8 cellular contexts compared by ENCODE assay signal in the genomic region with DNA sequence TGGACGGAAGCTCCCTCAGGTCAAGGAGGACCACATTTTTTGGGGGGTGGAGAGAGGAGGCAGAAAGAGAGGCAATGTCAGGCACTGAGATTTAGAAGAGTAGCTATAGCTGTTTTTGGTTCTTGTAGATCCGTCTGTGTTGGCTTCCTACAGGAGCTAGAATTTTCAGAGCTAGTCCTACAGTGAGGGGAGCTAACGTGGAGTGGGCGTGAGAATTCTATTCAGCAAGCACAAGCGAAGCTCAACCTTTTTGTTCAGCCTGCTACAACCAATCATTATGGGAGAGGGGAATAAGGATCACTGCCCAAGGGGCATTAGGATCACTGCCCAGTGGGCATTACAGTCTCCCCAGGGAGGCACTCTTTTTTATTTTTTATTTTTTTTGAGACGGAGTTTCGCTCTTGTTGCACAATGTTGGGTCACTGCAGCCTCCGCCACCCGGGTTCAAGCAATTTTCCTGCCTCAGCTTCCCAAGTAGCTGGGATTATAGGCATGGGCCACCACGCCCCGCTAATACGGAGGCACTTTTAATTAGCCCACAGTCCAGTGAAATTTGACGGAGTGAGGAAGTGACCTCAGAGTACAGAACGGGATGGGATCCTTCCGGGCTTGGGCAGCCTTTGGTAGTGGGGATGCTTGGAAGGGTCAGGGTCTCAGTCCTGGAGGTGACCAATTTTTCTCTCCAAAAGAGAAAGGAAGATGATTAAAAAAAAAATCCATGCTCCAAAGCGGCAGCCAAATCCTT. TPM values are rescaled to one million over a fixed set of nuclear protein-coding genes. Genes with fewer than 3 reads are reported as not detected.
A peak's percentile ranks its signal among the peaks of the same experiment; 100 is the strongest.
DNase-seq lines count a peak whose midpoint lies in the region; ATAC-seq, FAIRE-seq and TF ChIP-seq lines count a peak whose summit lies in the region.

No MANE protein-coding gene starts in this region.

- no peak for TF ChIP-seq CTCF in cardiac muscle cell (IDR thresholded peaks at IDR 0.05; ENCODE audit: low read depth, low read length)
- no peak for TF ChIP-seq CTCF in WI38 (IDR thresholded peaks at IDR 0.05; ENCODE audit: low read depth, low read length)
- TF ChIP-seq CTCF in prostate gland (IDR thresholded peaks at IDR 0.05) = no peak

- no peak for FAIRE-seq in frontal cortex (lab: Jason Lieb, UNC)

- no peak for ATAC-seq in GM21717 (IDR thresholded peaks at IDR 0.05; ENCODE audit: unreplicated experiment)

- H3K4me1 ChIP-seq in cardiac muscle cell (ENCODE audit: low read depth) (peaks cover 20% of the 10 kb centered on the region), prostate gland (replicated peaks) (peaks cover 4% of the 10 kb centered on the region)

- H3K4me3 ChIP-seq in cardiac muscle cell = peak overlapping the region; percentile 89
- H3K4me3 ChIP-seq in WI38 (ENCODE audit: low read depth, low read length) = peak overlapping the region; percentile 94
- H3K4me3 ChIP-seq in prostate gland = peak overlapping the region; percentile 100

- H3K36me3 ChIP-seq in cardiac muscle cell (no peaks in the 10 kb centered on the region), prostate gland (no peaks in the 10 kb centered on the region)

- WGBS in prostate gland = 17% methylated on average over 16 of the region's 16 CpGs

- TF ChIP-seq POLR2A in prostate gland (IDR thresholded peaks at IDR 0.05) = no peak

- intact Hi-C loops in cardiac septum (cut with DNase I) (loop anchor here (5.0 kb wide), 2 partner anchors 49 to 199 kb away; no protein-coding TSS in a partner anchor), prostate gland (cut with DNase I) (loop anchor here (5.0 kb wide), 4 partner anchors 44 to 199 kb away; no protein-coding TSS in a partner anchor)

- no peak for DNase-seq in cardiac muscle cell (ENCODE audit: low read depth in 1 of 2, low spot score in 1 of 2)
- DNase-seq in cardiac septum (ENCODE audit: low spot score) = no peak
- DNase-seq in frontal cortex (ENCODE audit: low spot score in 2 of 2) = peak; percentile 23 to 29
- DNase-seq in prostate gland (ENCODE audit: low spot score) = no peak
- no peak for DNase-seq in NK-92 treated with Interleukin-12 subunit alpha and Interleukin-12 subunit beta, amount 100 ng/mL, for 24 hours (lab: John Stamatoyannopoulos, UW)
- no peak for DNase-seq in central memory CD4-positive, alpha-beta T cell

- H3K27me3 ChIP-seq in cardiac muscle cell (no peaks in the 10 kb centered on the region), prostate gland (replicated peaks; ENCODE audit: insufficient read depth) (no peaks in the 10 kb centered on the region)

- H3K9me3 ChIP-seq in cardiac muscle cell (ENCODE audit: low read depth) = no peaks in the 10 kb centered on the region
- no peaks in the 10 kb centered on the region for H3K9me3 ChIP-seq in prostate gland

- H3K27ac ChIP-seq in cardiac muscle cell (peak overlapping the region; percentile 89), prostate gland (peak overlapping the region; percentile 95 to 98)

RNA-seq across cellular contexts. Expression of a gene that starts 1.1 kb away (rescaled TPM):
- 29.2 and 33.4 TPM in 2 replicates for total RNA-seq in cardiac muscle cell
- 21.0 and 24.1 TPM in 2 replicates for polyA plus RNA-seq in cardiac muscle cell
- 21.5 TPM for total RNA-seq in cardiac septum
- total RNA-seq in frontal cortex = 62.0 TPM
- total RNA-seq in prostate gland = 10 to 100 TPM; 49.7 to 53.9 TPM

RNA-seq across cellular contexts. Expression of a gene that starts 41.4 kb away (rescaled TPM):
- total RNA-seq in cardiac muscle cell = 34.7 and 40.9 TPM in 2 replicates
- 15.0 and 19.8 TPM in 2 replicates for polyA plus RNA-seq in cardiac muscle cell
- 39.5 TPM for total RNA-seq in cardiac septum
- total RNA-seq in frontal cortex = 6.9 TPM
- 10 to 100 TPM; 26.7 to 40.2 TPM for total RNA-seq in prostate gland

Comparison
In these comparisons a context has a peak if more than half of its experiments do, and no peak if none do; other contexts are left out.
1. DNase-seq: peak in frontal cortex (2 of 2); none in cardiac muscle cell (0 of 2), cardiac septum (single experiment), prostate gland (single experiment), NK-92 treated with Interleukin-12 subunit alpha and Interleukin-12 subunit beta, amount 100 ng/mL, for 24 hours (single experiment) and central memory CD4-positive, alpha-beta T cell (single experiment).
2. Peak in every context shown above with its lines, with median percentiles within 50 percentile points of each other: H3K4me3 ChIP-seq.